In genomic region chr2:78977661-78978145, GRCh38 we compare ENCODE assay signal across 13 cellular contexts. TPM values are rescaled to one million over a fixed set of nuclear protein-coding genes. Genes with fewer than 3 reads are reported as not detected.
DNase-seq lines count a peak whose midpoint lies in the region; ATAC-seq and TF ChIP-seq lines count a peak whose summit lies in the region.
"Had no signal": no experiment of that assay in that cellular context is flagged by ENCODE, and none has a peak within 500 bp of the region (broad histone marks: within the 10 kb centered on the region; RNA-seq: fewer than 3 reads in every experiment).

No MANE protein-coding gene starts in this region.

- no peak overlapping the region for H3K4me3 ChIP-seq in adrenal gland

- no peak for TF ChIP-seq CTCF in GM13976 (IDR thresholded peaks at IDR 0.05; ENCODE audit: borderline replicate concordance, control extremely low read depth, extremely low read depth, insufficient read depth, missing control alignments)
- TF ChIP-seq CTCF in adrenal gland (IDR thresholded peaks at IDR 0.05), result no peak

- H3K27ac ChIP-seq in adrenal gland, result no peak overlapping the region

- H3K36me3 ChIP-seq in adrenal gland (replicated peaks in 1 of 2), result no peaks in the 10 kb centered on the region

- 71 to 84% (median 74%) methylated on average over 4 of the region's 4 CpGs for WGBS in adrenal gland, 4 donors

- H3K4me3 Mint-ChIP-seq in immature natural killer cell, result no peak overlapping the region
- H3K4me3 Mint-ChIP-seq: CD4-positive, CD25-positive, alpha-beta regulatory T cell; naive thymus-derived CD8-positive, alpha-beta T cell had no signal

- H3K36me3 Mint-ChIP-seq in immature natural killer cell, result no peaks in the 10 kb centered on the region
- H3K36me3 Mint-ChIP-seq: CD4-positive, CD25-positive, alpha-beta regulatory T cell; naive thymus-derived CD8-positive, alpha-beta T cell had no signal

- DNase-seq in GM13976 (ENCODE audit: low spot score), result peak; percentile 50
- DNase-seq in SIG-M5 treated with dmso at 0.1 percent for 504 hours (lab: John Stamatoyannopoulos, UW; ENCODE audit: unreplicated experiment), result peak; percentile 89
- DNase-seq in immature natural killer cell, result no peak
- no peak for DNase-seq in adrenal gland
- DNase-seq in GM19240 (ENCODE audit: insufficient read length, low spot score), result no peak
- DNase-seq in germinal center (ENCODE audit: low spot score), result no peak
- DNase-seq: CD4-positive, CD25-positive, alpha-beta regulatory T cell; naive thymus-derived CD8-positive, alpha-beta T cell; NCI-H510A treated with DMSO at 0.1 percent for 48 hours had no signal

- ATAC-seq in GM21390 (IDR thresholded peaks at IDR 0.05; ENCODE audit: unreplicated experiment) (peak; percentile 91), HG03139 (IDR thresholded peaks at IDR 0.05; ENCODE audit: unreplicated experiment) (peak; percentile 97)
- ATAC-seq: HCT116; naive thymus-derived CD8-positive, alpha-beta T cell had no signal

- no peaks in the 10 kb centered on the region for H3K27me3 ChIP-seq in adrenal gland

- peaks cover 3 to 30% (median 12%) of the 10 kb centered on the region in 6 donors for H3K9me3 Mint-ChIP-seq in immature natural killer cell

- in situ Hi-C loops in GM13976 (cut with MboI; ENCODE audit: low sequenced_read_pairs, unreplicated experiment), result loop anchor here (25.0 kb wide), 1 partner anchor 315 kb away; no protein-coding TSS in a partner anchor

- H3K9me3 ChIP-seq in adrenal gland (replicated peaks in 1 of 3), result no peaks in the 10 kb centered on the region

- no peaks in the 10 kb centered on the region for H3K27me3 Mint-ChIP-seq in immature natural killer cell (ENCODE audit: low read depth in 3 of 3)
- H3K27me3 Mint-ChIP-seq: CD4-positive, CD25-positive, alpha-beta regulatory T cell had no signal

- intact Hi-C loops in adrenal gland (cut with DNase I), result loop anchor here in 1 of 2 donors (10.0 kb wide), 1 partner anchor 303 kb away; no protein-coding TSS in a partner anchor

- H3K4me1 ChIP-seq in adrenal gland (replicated peaks in 1 of 2), result no peaks in the 10 kb centered on the region

- no peaks in the 10 kb centered on the region for H3K4me1 Mint-ChIP-seq in immature natural killer cell
- H3K4me1 Mint-ChIP-seq: CD4-positive, CD25-positive, alpha-beta regulatory T cell had no signal

- H3K27ac Mint-ChIP-seq in immature natural killer cell, result no peak overlapping the region
- H3K27ac Mint-ChIP-seq: CD4-positive, CD25-positive, alpha-beta regulatory T cell; naive thymus-derived CD8-positive, alpha-beta T cell had no signal

- no peak for TF ChIP-seq POLR2A in adrenal gland (IDR thresholded peaks at IDR 0.05)

RNA-seq across cellular contexts. Expression of gene REG3G, which starts 47.8 kb away (rescaled TPM):
- polyA plus RNA-seq in immature natural killer cell, result not detected
- 100 to 1,000 TPM in 1 of 8 donors, 10 to 100 TPM in 4, 1 to 10 TPM in 3; 3.4 to 150 (median 14.1) TPM for total RNA-seq in adrenal gland
- 10 to 100 TPM in 1 of 3 donors, 1 to 10 TPM in 2; 1.5 to 32.2 (median 3.0) TPM for polyA plus RNA-seq in adrenal gland
- total RNA-seq: CD4-positive, CD25-positive, alpha-beta regulatory T cell; glomerular endothelial cell; naive thymus-derived CD8-positive, alpha-beta T cell had no signal
- polyA plus RNA-seq: CD4-positive, CD25-positive, alpha-beta regulatory T cell; naive thymus-derived CD8-positive, alpha-beta T cell had no signal

Comparison
In these comparisons a context has a peak if more than half of its experiments do, and no peak if none do; other contexts are left out.
1. DNase-seq: peak in GM13976 (single experiment) and SIG-M5 treated with dmso at 0.1 percent for 504 hours (single experiment); none in immature natural killer cell (0 of 3), adrenal gland (0 of 7), GM19240 (single experiment) and germinal center (single experiment).